ENCODE assay signal across 8 cellular contexts in genomic region chr22:37267128-37267587, GRCh38.
DNase-seq lines count a peak whose midpoint lies in the region; ATAC-seq lines count a peak whose summit lies in the region.

No MANE protein-coding gene starts in this region.

- peaks cover 1% of the 10 kb centered on the region for H3K36me3 Mint-ChIP-seq in T-helper 1 cell treated with Interleukin-12 subunit alpha and Interleukin-12 subunit beta and Interleukin-4 antibody, amounts not matched to agents 30 μg/mL and 1 μg/mL, for 36 hours (ENCODE audit: low read depth)

- H3K9me3 Mint-ChIP-seq in T-helper 1 cell treated with Interleukin-12 subunit alpha and Interleukin-12 subunit beta and Interleukin-4 antibody, amounts not matched to agents 30 μg/mL and 1 μg/mL, for 36 hours, result peaks cover 9% of the 10 kb centered on the region

- H3K27ac Mint-ChIP-seq in T-helper 1 cell treated with Interleukin-12 subunit alpha and Interleukin-12 subunit beta and Interleukin-4 antibody, amounts not matched to agents 30 μg/mL and 1 μg/mL, for 36 hours, result peak overlapping the region; percentile 86

- H3K4me1 Mint-ChIP-seq in T-helper 1 cell treated with Interleukin-12 subunit alpha and Interleukin-12 subunit beta and Interleukin-4 antibody, amounts not matched to agents 30 μg/mL and 1 μg/mL, for 36 hours (ENCODE audit: low read depth), result peaks cover 30% of the 10 kb centered on the region

- ATAC-seq in HG03175 (IDR thresholded peaks at IDR 0.05; ENCODE audit: unreplicated experiment) (peak; percentile 88), GM21723 (IDR thresholded peaks at IDR 0.05; ENCODE audit: unreplicated experiment) (no peak)

- H3K27me3 Mint-ChIP-seq in T-helper 1 cell treated with Interleukin-12 subunit alpha and Interleukin-12 subunit beta and Interleukin-4 antibody, amounts not matched to agents 30 μg/mL and 1 μg/mL, for 36 hours (ENCODE audit: low read depth), result peaks cover 3% of the 10 kb centered on the region

- peak overlapping the region; percentile 74 for H3K4me3 Mint-ChIP-seq in T-helper 1 cell treated with Interleukin-12 subunit alpha and Interleukin-12 subunit beta and Interleukin-4 antibody, amounts not matched to agents 30 μg/mL and 1 μg/mL, for 36 hours

- peak; percentile 17 for DNase-seq in NK-92 treated with Interleukin-12 subunit alpha and Interleukin-12 subunit beta, amount 100 ng/mL, for 24 hours (lab: John Stamatoyannopoulos, UW)
- DNase-seq in NK-92 (lab: John Stamatoyannopoulos, UW; ENCODE audit: unreplicated experiment) (no peak), astrocyte of the hippocampus (ENCODE audit: low read depth, low spot score) (peak; percentile 71), kidney glomerular epithelial cell (lab: John Stamatoyannopoulos, UW) (peak; percentile 12)
- peak; percentile 71 for DNase-seq in stimulated activated CD4-positive, alpha-beta T cell treated with anti-CD3 and anti-CD28 coated beads, Interleukin-4, amount 100 ng/mL, for 1 hour
